ENCODE assay signal across 21 cellular contexts in genomic region chr5:122144236-122144635, GRCh38. TPM values are rescaled to one million over a fixed set of nuclear protein-coding genes. Genes with fewer than 3 reads are reported as not detected.
"Had no signal": no experiment of that assay in that cellular context is flagged by ENCODE, and none has a peak within 500 bp of the region (broad histone marks: within the 10 kb centered on the region; RNA-seq: fewer than 3 reads in every experiment).

No MANE protein-coding gene starts in this region.

- H3K9me3 Mint-ChIP-seq: activated naive CD4-positive, alpha-beta T cell treated with anti-CD3 and anti-CD28 coated beads, Interleukin-2, amount 50 U/mL, for 24 hours; nephron had no signal

- H3K27ac ChIP-seq: dorsolateral prefrontal cortex, prostate gland, right lobe of liver, upper lobe of right lung had no signal

- H3K27ac Mint-ChIP-seq: activated naive CD4-positive, alpha-beta T cell treated with anti-CD3 and anti-CD28 coated beads, Interleukin-2, amount 50 U/mL, for 24 hours; nephron; T-helper 17 cell had no signal

- H3K4me1 Mint-ChIP-seq: activated naive CD4-positive, alpha-beta T cell treated with anti-CD3 and anti-CD28 coated beads, Interleukin-2, amount 50 U/mL, for 24 hours; T-helper 17 cell had no signal

- H3K27me3 ChIP-seq: dorsolateral prefrontal cortex, foreskin keratinocyte, right lobe of liver, upper lobe of right lung had no signal

- H3K36me3 Mint-ChIP-seq: activated naive CD4-positive, alpha-beta T cell treated with anti-CD3 and anti-CD28 coated beads, Interleukin-2, amount 50 U/mL, for 24 hours had no signal

- H3K9me3 ChIP-seq: mucosa of descending colon, prostate gland, right lobe of liver, upper lobe of right lung had no signal

- H3K36me3 ChIP-seq: prostate gland, right lobe of liver, upper lobe of right lung had no signal

- H3K4me3 Mint-ChIP-seq: activated naive CD4-positive, alpha-beta T cell treated with anti-CD3 and anti-CD28 coated beads, Interleukin-2, amount 50 U/mL, for 24 hours; nephron; T-helper 17 cell had no signal

- DNase-seq: activated CD4-positive, alpha-beta T cell treated with anti-CD3 and anti-CD28 coated beads, Interleukin-2, amount 50 U/mL, for 1 hour; activated CD4-positive, CD25-positive, alpha-beta regulatory T cell; activated T-cell treated with anti-CD3 and anti-CD28 coated beads for 4 hours; amygdala; cerebellar nuclear complex; dorsolateral prefrontal cortex; head of caudate nucleus; mammary epithelial cell; mucosa of descending colon; occipital lobe; right lobe of liver; stimulated activated CD4-positive, alpha-beta T cell treated with anti-CD3 and anti-CD28 coated beads, Interleukin-12 subunit alpha, Interleukin-12 subunit beta, amount 100 ng/mL, for 4 hours; stimulated activated naive CD8-positive, alpha-beta T cell treated with anti-CD3 and anti-CD28 coated beads, Interleukin-15, Interleukin-2, amounts not matched to agents 100 U/mL and 50 U/mL, for 24 hours; T-helper 17 cell; upper lobe of right lung had no signal

- H3K27me3 Mint-ChIP-seq: activated naive CD4-positive, alpha-beta T cell treated with anti-CD3 and anti-CD28 coated beads, Interleukin-2, amount 50 U/mL, for 24 hours had no signal

- H3K4me3 ChIP-seq: dorsolateral prefrontal cortex, mucosa of descending colon, prostate gland, right lobe of liver, upper lobe of right lung had no signal

- H3K4me1 ChIP-seq: prostate gland, right lobe of liver, upper lobe of right lung had no signal

RNA-seq across cellular contexts. Expression of gene ZNF474, which starts 14.9 kb away (rescaled TPM):
- total RNA-seq: activated CD8-positive, alpha-beta memory T cell treated with anti-CD3 and anti-CD28 coated beads for 36 hours; esophagus mucosa; foreskin keratinocyte; upper lobe of right lung had no signal
- polyA plus RNA-seq: foreskin keratinocyte had no signal
